7 cellular contexts compared by ENCODE assay signal in genomic region chr20:34705383-34706021, GRCh38. TPM values are rescaled to one million over a fixed set of nuclear protein-coding genes. Genes with fewer than 3 reads are reported as not detected.
DNase-seq lines count a peak whose midpoint lies in the region; ATAC-seq, FAIRE-seq and TF ChIP-seq lines count a peak whose summit lies in the region.

No MANE protein-coding gene starts in this region.

- peak; percentile 54 for DNase-seq in Daoy (ENCODE audit: low read depth)
- DNase-seq in Karpas-422: peak; percentile 72
- no peak for DNase-seq in GM12878 (ENCODE audit: low read depth, low spot score)
- peak; percentile 53 for DNase-seq in iris pigment epithelial cell (ENCODE audit: low read depth)
- no peak for DNase-seq in NCI-H1105 treated with DMSO at 0.1 percent for 48 hours (lab: John Stamatoyannopoulos, UW)

- TF ChIP-seq EP300 in GM12878 (IDR thresholded peaks at IDR 0.05; ENCODE audit: borderline replicate concordance in 1 of 2, control insufficient read depth in 1 of 2, low read depth in 2 of 2, low read length in 2 of 2): no peak

- H3K79me2 ChIP-seq in Karpas-422 (ENCODE audit: low read length): no peaks in the 10 kb centered on the region
- peaks cover 3% of the 10 kb centered on the region; the same call in 1 of the 2 replicates for H3K79me2 ChIP-seq in GM12878 (ENCODE audit: control insufficient read depth, insufficient read depth, low read length)

- 28% methylated on average over 4 of the region's 4 CpGs for WGBS in GM12878 (ENCODE audit: insufficient coverage, insufficient replicate concordance, low lambda C conversion rate, missing lambda C conversion rate)

- no peaks in the 10 kb centered on the region for H3K9me3 ChIP-seq in Karpas-422 (ENCODE audit: low read length)
- no peaks in the 10 kb centered on the region for H3K9me3 ChIP-seq in GM12878 (replicated peaks; ENCODE audit: control insufficient read depth, insufficient read depth, low read length)
- H3K9me3 ChIP-seq in stomach smooth muscle (ENCODE audit: control insufficient read depth in 2 of 2, low read length in 2 of 2): no peaks in the 10 kb centered on the region

- RAD21 ChIA-PET in GM12878 (lab: Charles Lee; ENCODE audit: unreplicated experiment): interaction anchor here (0.6 to 4.3 kb wide), 6 partner anchors 62 to 572 kb away, joined by 3 to 36 read pairs (median 6); partner anchors contain the start of gene DYNLRB1

- H3K4me1 ChIP-seq in Karpas-422 (ENCODE audit: low read length) (peaks cover 43% of the 10 kb centered on the region), GM12878 (ENCODE audit: control insufficient read depth, insufficient read depth, low read length) (peaks cover 8% of the 10 kb centered on the region; the same call in 1 of the 2 replicates), stomach smooth muscle (ENCODE audit: control insufficient read depth, insufficient read depth, low read length) (peaks cover 57% of the 10 kb centered on the region)

- no peaks in the 10 kb centered on the region for H3K9me2 ChIP-seq in Karpas-422 (replicated peaks; ENCODE audit: insufficient read depth, low read length)

- CTCF ChIA-PET in GM12878 (lab: Yijun Ruan, JAX): interaction anchor here (0.7 to 10.2 kb wide), 8 partner anchors 49 to 392 kb away, joined by 3 to 118 read pairs (median 8); partner anchors contain the start of gene DYNLRB1

- H3K27me3 ChIP-seq in Karpas-422 (ENCODE audit: low read length) (no peaks in the 10 kb centered on the region), GM12878 (replicated peaks in 1 of 2; ENCODE audit: control insufficient read depth in 2 of 2, insufficient read depth in 2 of 2, low read length in 1 of 2) (no peaks in the 10 kb centered on the region), stomach smooth muscle (ENCODE audit: control insufficient read depth in 1 of 2, insufficient read depth in 2 of 2, low read length in 2 of 2) (no peaks in the 10 kb centered on the region)

- SMC1A ChIA-PET in GM12878 (lab: Charles Lee; ENCODE audit: uncharacterized antibody, unreplicated experiment): interaction anchor here (0.6 to 13.1 kb wide), 8 partner anchors 15 to 393 kb away, joined by 3 to 146 read pairs (median 7); no protein-coding TSS in a partner anchor

- no peak for FAIRE-seq in GM12878 (lab: Jason Lieb, UNC)

- no TSS peak for BruUV-seq in GM12878 (replicated peaks; lab: Mats Ljungman, UMichigan)

- H2AFZ ChIP-seq in Karpas-422 (ENCODE audit: low read length): no peak overlapping the region
- H2AFZ ChIP-seq in GM12878 (ENCODE audit: control insufficient read depth, low read depth, low read length): no peak overlapping the region

- H3K4me2 ChIP-seq in Karpas-422 (ENCODE audit: low read depth, low read length, poor library complexity, severe bottlenecking) (peak overlapping the region; percentile 98), GM12878 (ENCODE audit: control insufficient read depth, insufficient read depth) (peak overlapping the region; percentile 27)

- ATAC-seq in GM12878 (no peak), GM21390 (IDR thresholded peaks at IDR 0.05; ENCODE audit: unreplicated experiment) (no peak)

- H3K27ac ChIP-seq in Karpas-422 (ENCODE audit: low read length) (peak overlapping the region; percentile 65; the same call in 1 of the 2 replicates), GM12878 (ENCODE audit: control insufficient read depth, insufficient read depth) (no peak overlapping the region), stomach smooth muscle (ENCODE audit: low read length) (peak overlapping the region; percentile 99)

- peak overlapping the region; percentile 77 for H3K4me3 ChIP-seq in Karpas-422 (ENCODE audit: low read length)
- H3K4me3 ChIP-seq in GM12878: peak overlapping the region; percentile 96; the same call in 1 of the 2 replicates
- peak overlapping the region; percentile 91 to 96 for H3K4me3 ChIP-seq in stomach smooth muscle (ENCODE audit: low read length in 2 of 2)

- TF ChIP-seq RAD21 in GM12878 (IDR thresholded peaks at IDR 0.05; ENCODE audit: insufficient read depth, low read depth, low read length): peak; percentile 39; the same call in 1 of the 2 replicates

- H3K9ac ChIP-seq in Karpas-422 (ENCODE audit: low read length) (peak overlapping the region; percentile 76), GM12878 (ENCODE audit: control insufficient read depth, insufficient read depth, low read length) (no peak overlapping the region), stomach smooth muscle (ENCODE audit: low read length in 2 of 2) (peak overlapping the region; percentile 95 to 98)

- in situ Hi-C loops in GM12878 (cut with MboI): no loop called here

- H4K20me1 ChIP-seq in Karpas-422 (ENCODE audit: insufficient read depth, low read depth, low read length) (no peaks in the 10 kb centered on the region), GM12878 (ENCODE audit: control insufficient read depth, insufficient read depth) (no peaks in the 10 kb centered on the region)

- POLR2A ChIA-PET in GM12878 (lab: Charles Lee): interaction anchor here (0.6 to 2.5 kb wide), 4 partner anchors 11 to 60 kb away, joined by 5 to 8 read pairs (median 5); no protein-coding TSS in a partner anchor

- TF ChIP-seq POLR2A in GM12878 (IDR thresholded peaks at IDR 0.05; ENCODE audit: low read depth, low read length): no peak

- TF ChIP-seq CTCF in GM12878 (IDR thresholded peaks at IDR 0.05 in 2 of 3, conservative IDR thresholded peaks at IDR 0.05 in 1 of 3; ENCODE audit: control insufficient read depth in 2 of 3, extremely low read depth in 1 of 3, insufficient read depth in 1 of 3, low read depth in 3 of 3, low read length in 3 of 3): peak; percentile 3 to 37 (median 12); a peak in 3 of 6 replicates

- H3K36me3 ChIP-seq in Karpas-422 (ENCODE audit: insufficient read depth, low read length) (no peaks in the 10 kb centered on the region), GM12878 (ENCODE audit: control insufficient read depth in 2 of 2, insufficient read depth in 2 of 2, low read length in 1 of 2) (no peaks in the 10 kb centered on the region), stomach smooth muscle (ENCODE audit: control insufficient read depth in 2 of 2, insufficient read depth in 2 of 2, low read length in 2 of 2) (no peaks in the 10 kb centered on the region)

- intact Hi-C loops in GM12878 (cut with micrococcal nuclease; ENCODE audit: unreplicated experiment): loop anchor here (5.0 kb wide), 1 partner anchor 393 kb away; no protein-coding TSS in a partner anchor

TF ChIP-seq in GM12878, 131 proteins besides CTCF, POLR2A, EP300 and RAD21:
- TF ChIP-seq RCOR1 (conservative IDR thresholded peaks at IDR 0.05; ENCODE audit: low read depth, low read length) (no peak), IKZF2 (IDR thresholded peaks at IDR 0.05) (0 out of 4 replicates have a peak, but pooled peaks of 1 of the 2 experiments have one; percentile 11), IKZF1 (conservative IDR thresholded peaks at IDR 0.05) (peak; percentile 14; the same call in 1 of the 2 replicates), SMC3 (IDR thresholded peaks at IDR 0.05; ENCODE audit: borderline replicate concordance, low read length) (0 out of 2 replicates have a peak, but pooled peaks have one; percentile 14)

RNA-seq across cellular contexts. Expression of gene TP53INP2, which starts 1.4 kb away (rescaled TPM):
- 0.68 and 0.80 TPM in 2 replicates for total RNA-seq in Daoy (2014; rRNA removed; shearing (Covaris generic))
- 4.6 and 8.1 TPM in 2 replicates for total RNA-seq in Karpas-422 (2014; rRNA removed; shearing (Covaris generic); ENCODE audit: low replicate concordance)
- total RNA-seq in GM12878 (2013; cell fraction: nucleolus; rRNA removed): 16.3 and 19.6 TPM in 2 replicates
- total RNA-seq in GM12878 (2014; rRNA removed): 3.4 and 3.7 TPM in 2 replicates
- 3.1 and 3.2 TPM in 2 replicates for total RNA-seq in GM12878 (2014; rRNA removed; fragmentation: Illumina TruSeq; extraction: Trizol)
- total RNA-seq in GM12878 (2021): 13.0 and 13.5 TPM in 2 replicates
- polyA plus RNA-seq in GM12878 (2011; ENCODE audit: low read depth): 9.2 TPM
- polyA plus RNA-seq in GM12878 (2011; rRNA removed): 4.1 and 5.8 TPM in 2 replicates
- 4.6 and 8.0 TPM in 2 replicates for polyA plus RNA-seq in GM12878 (2011; cell fraction: cytosol; rRNA removed)
- polyA plus RNA-seq in GM12878 (2011; cell fraction: nucleus; rRNA removed): 10.0 and 14.8 TPM in 2 replicates
- polyA plus RNA-seq in GM12878 (2012): 9.7 and 14.9 TPM in 2 replicates
- 16.0 and 18.5 TPM in 2 replicates for polyA plus RNA-seq in GM12878 (2014; fragmentation: Illumina TruSeq; extraction: Trizol)
- 1 to 10 TPM; 2.8 to 3.7 TPM for polyA plus RNA-seq in GM12878 (2014; fragmentation: Nextera tagmentation; extraction: Ambion mirVana)
- 8.5 and 10.1 TPM in 2 replicates for polyA plus RNA-seq in GM12878 (2014; rRNA removed)
- polyA plus RNA-seq in GM12878 (2016; fragmentation: Nextera tagmentation; extraction: Ambion mirVana): 1 to 10 TPM; 2.8 to 4.2 TPM
- 3.6 and 4.7 TPM in 2 replicates for polyA minus RNA-seq in GM12878 (2011; rRNA and poly(A)+ RNA removed)
- 2.4 and 3.3 TPM in 2 replicates for polyA minus RNA-seq in GM12878 (2011; cell fraction: cytosol; rRNA and poly(A)+ RNA removed)
- 5.7 and 6.4 TPM in 2 replicates for polyA minus RNA-seq in GM12878 (2011; cell fraction: nucleus; rRNA and poly(A)+ RNA removed)

RNA-seq across cellular contexts. Expression of gene PIGU, which starts 28.6 kb away (rescaled TPM):
- 9.7 and 11.7 TPM in 2 replicates for total RNA-seq in Daoy (2014; rRNA removed; shearing (Covaris generic))
- 13.0 and 18.4 TPM in 2 replicates for total RNA-seq in Karpas-422 (2014; rRNA removed; shearing (Covaris generic); ENCODE audit: low replicate concordance)
- total RNA-seq in GM12878 (2013; cell fraction: nucleolus; rRNA removed): 61.6 and 70.1 TPM in 2 replicates
- total RNA-seq in GM12878 (2014; rRNA removed): 19.8 and 21.0 TPM in 2 replicates
- 24.6 and 26.2 TPM in 2 replicates for total RNA-seq in GM12878 (2014; rRNA removed; fragmentation: Illumina TruSeq; extraction: Trizol)
- total RNA-seq in GM12878 (2021): 19.7 and 22.0 TPM in 2 replicates
- polyA plus RNA-seq in GM12878 (2011; ENCODE audit: low read depth): 16.2 TPM
- 88.2 and 103 TPM in 2 replicates for polyA plus RNA-seq in GM12878 (2011; rRNA removed)
- 55.8 and 68.5 TPM in 2 replicates for polyA plus RNA-seq in GM12878 (2011; cell fraction: cytosol; rRNA removed)
- 29.8 and 31.1 TPM in 2 replicates for polyA plus RNA-seq in GM12878 (2011; cell fraction: nucleus; rRNA removed)
- 19.1 and 20.3 TPM in 2 replicates for polyA plus RNA-seq in GM12878 (2012)
- polyA plus RNA-seq in GM12878 (2014; fragmentation: Illumina TruSeq; extraction: Trizol): 44.4 and 78.5 TPM in 2 replicates
- 1 to 10 TPM; 4.1 to 6.3 TPM for polyA plus RNA-seq in GM12878 (2014; fragmentation: Nextera tagmentation; extraction: Ambion mirVana)
- 19.4 and 25.4 TPM in 2 replicates for polyA plus RNA-seq in GM12878 (2014; rRNA removed)
- polyA plus RNA-seq in GM12878 (2016; fragmentation: Nextera tagmentation; extraction: Ambion mirVana): 10 to 100 TPM; 31.1 to 34.3 TPM
- 63.0 and 92.7 TPM in 2 replicates for polyA minus RNA-seq in GM12878 (2011; rRNA and poly(A)+ RNA removed)
- 10.4 and 10.5 TPM in 2 replicates for polyA minus RNA-seq in GM12878 (2011; cell fraction: cytosol; rRNA and poly(A)+ RNA removed)
- polyA minus RNA-seq in GM12878 (2011; cell fraction: nucleus; rRNA and poly(A)+ RNA removed): 18.4 and 24.7 TPM in 2 replicates

Comparison
In these comparisons a context has a peak if more than half of its experiments do, and no peak if none do; other contexts are left out.
1. DNase-seq: peak in Daoy (single experiment), Karpas-422 (single experiment) and iris pigment epithelial cell (single experiment); none in GM12878 (single experiment) and NCI-H1105 treated with DMSO at 0.1 percent for 48 hours (single experiment).
2. Peak in every context shown above with its lines, with median percentiles within 50 percentile points of each other: H3K4me3 ChIP-seq.